ENCODE assay signal across 8 cellular contexts in the genomic region with DNA sequence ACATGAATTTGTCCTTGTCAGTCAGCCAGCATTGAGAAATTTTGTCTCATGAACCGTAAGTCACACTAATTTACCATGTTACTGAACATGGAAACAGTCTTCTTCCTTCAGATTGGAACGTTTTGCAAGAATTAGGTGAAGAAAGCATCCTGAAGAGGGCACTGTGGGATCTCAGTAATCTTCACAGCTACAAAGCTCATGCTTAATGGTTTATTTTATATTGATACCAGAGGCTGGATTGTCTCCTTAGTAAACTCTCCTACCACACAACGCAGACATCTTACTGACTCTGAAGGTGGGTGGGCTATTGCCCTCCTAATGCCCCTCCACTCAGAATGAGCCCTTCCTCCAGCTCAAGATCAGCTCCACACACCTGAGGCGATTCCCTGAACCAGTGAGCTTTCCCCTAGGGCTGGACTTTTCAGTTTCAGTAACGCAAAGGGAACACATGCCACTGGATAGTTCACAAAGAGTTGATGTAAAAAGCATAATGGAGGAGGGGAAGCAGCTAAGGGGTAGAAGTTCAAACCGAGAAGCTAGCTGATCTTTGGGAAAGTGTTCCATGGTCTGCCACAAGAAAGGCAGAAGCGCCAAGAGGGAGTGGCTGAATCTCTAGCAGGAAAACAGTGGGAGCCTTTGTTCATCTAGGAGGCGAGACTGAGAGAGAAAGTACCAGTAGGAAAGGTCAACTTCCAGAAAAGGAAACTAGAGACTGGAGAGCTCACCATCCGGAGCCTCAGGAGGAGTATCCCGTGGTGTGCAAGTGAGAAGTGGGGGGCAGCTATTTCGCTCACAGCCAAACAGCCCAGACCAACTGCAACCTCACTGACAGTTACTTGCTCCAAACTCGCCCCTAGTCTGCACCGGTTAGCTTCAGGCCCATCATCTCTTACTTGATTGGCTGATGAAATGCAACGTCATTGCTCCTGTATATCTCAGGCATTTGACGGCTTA. TPM values are rescaled to one million over a fixed set of nuclear protein-coding genes. Genes with fewer than 3 reads are reported as not detected.
DNase-seq lines count a peak whose midpoint lies in the region; ATAC-seq and TF ChIP-seq lines count a peak whose summit lies in the region.

A gene (minus strand): TSS at position 849 of the 954 bp plus-strand sequence. CDS start 7,425 bp downstream, outside the sequence.

- intact Hi-C loops in mammary epithelial cell (cut with micrococcal nuclease), result loop anchor here (1.0 to 5.0 kb wide), 6 partner anchors 34 to 349 kb away; a partner anchor contains a TSS

- H3K4me2 ChIP-seq in mammary epithelial cell (ENCODE audit: insufficient read depth, low read depth, low read length), result peak within 1 kb of the TSS; percentile 63

- H4K20me1 ChIP-seq in mammary epithelial cell (ENCODE audit: insufficient read depth, low read length), result no peaks in the 10 kb centered on the region

- H2AFZ ChIP-seq in mammary epithelial cell (ENCODE audit: low read depth, low read length), result peak within 1 kb of the TSS; percentile 92

- 1% methylated on average over 13 of the region's 15 CpGs for WGBS in mammary epithelial cell (ENCODE audit: low coverage, missing lambda C conversion rate)

- H3K36me3 ChIP-seq in mammary epithelial cell (ENCODE audit: insufficient read depth, low read length), result no peaks in the 10 kb centered on the region

- H3K27ac ChIP-seq in mammary epithelial cell (ENCODE audit: insufficient read depth, low read depth, low read length), result peak within 1 kb of the TSS; percentile 63

- no peaks in the 10 kb centered on the region for H3K79me2 ChIP-seq in mammary epithelial cell (ENCODE audit: insufficient read depth, low read length)

- H3K9ac ChIP-seq in mammary epithelial cell (ENCODE audit: insufficient read depth, low read length), result peak within 1 kb of the TSS; percentile 68

- ATAC-seq in GM21447 (IDR thresholded peaks at IDR 0.05; ENCODE audit: unreplicated experiment) (peak; percentile 39), HG02938 (IDR thresholded peaks at IDR 0.05; ENCODE audit: unreplicated experiment) (no peak)

- H3K9me3 ChIP-seq in mammary epithelial cell (replicated peaks; ENCODE audit: insufficient read depth, low read length), result no peaks in the 10 kb centered on the region

- peak; percentile 76 for DNase-seq in DMS53 treated with DMSO at 0.1 percent for 48 hours (lab: John Stamatoyannopoulos, UW; ENCODE audit: unreplicated experiment)
- peak; percentile 88 to 89 for DNase-seq in Kasumi-1 (lab: John Stamatoyannopoulos, UW)
- DNase-seq in SHP77 treated with DMSO at 0.1 percent for 48 hours (lab: John Stamatoyannopoulos, UW), result peak; percentile 49
- DNase-seq in mammary epithelial cell, result peak; percentile 81
- DNase-seq in iPS-NIHi11 (ENCODE audit: low spot score), result peak; percentile 43
- DNase-seq in skeletal muscle cell (ENCODE audit: low read depth), result peak; percentile 25

- H3K4me3 ChIP-seq in mammary epithelial cell (replicated peaks in 1 of 3; ENCODE audit: insufficient read depth in 1 of 3, low read depth in 2 of 3, low read length in 3 of 3), result peak within 1 kb of the TSS; percentile 38 to 49 (median 47)
- H3K4me3 ChIP-seq in skeletal muscle cell (ENCODE audit: low read depth, low read length), result peak within 1 kb of the TSS; percentile 27

- BruUV-seq in mammary epithelial cell (replicated peaks; lab: Mats Ljungman, UMichigan), result no TSS peak

- peak; percentile 62 to 73 for TF ChIP-seq CTCF in mammary epithelial cell (conservative IDR thresholded peaks at IDR 0.05 in 1 of 2, IDR thresholded peaks at IDR 0.05 in 1 of 2; ENCODE audit: extremely low read depth in 1 of 2, insufficient read depth in 1 of 2, low read depth in 1 of 2, low read length in 2 of 2)

- in situ Hi-C loops in mammary epithelial cell (cut with MboI; ENCODE audit: low sequenced_read_pairs in 2 of 2), result loop anchor here (10.0 to 25.0 kb wide), 3 partner anchors 179 to 231 kb away; no protein-coding TSS in a partner anchor

- H3K4me1 ChIP-seq in mammary epithelial cell (ENCODE audit: insufficient read depth, low read length), result peaks cover 6% of the 10 kb centered on the region

- dilution Hi-C loops in mammary epithelial cell (cut with HindIII; ENCODE audit: low sequenced_read_pairs), result no loop called here

- H3K27me3 ChIP-seq in mammary epithelial cell (ENCODE audit: insufficient read depth, low read length), result no peaks in the 10 kb centered on the region

- CTCF ChIA-PET in mammary epithelial cell (lab: Charles Lee; ENCODE audit: low non-redundant PET), result interaction anchor here (0.5 to 1.3 kb wide), 9 partner anchors 12 to 940 kb away, joined by 3 to 7 read pairs (median 4); no protein-coding TSS in a partner anchor

RNA-seq across cellular contexts. Expression of the gene that starts here (rescaled TPM):
- 1 to 10 TPM in 1 of 2 donors, under 1 TPM in 1; 0.47 to 1.7 TPM for total RNA-seq in mammary epithelial cell
- not detected for polyA plus RNA-seq in mammary epithelial cell
- polyA minus RNA-seq in mammary epithelial cell, result not detected

Comparison
In these comparisons a context has a peak if more than half of its experiments do, and no peak if none do; other contexts are left out.
1. DNase-seq: peak in every context shown above with its lines; median percentile 88 in Kasumi-1; 81 in mammary epithelial cell; 76 in DMS53 treated with DMSO at 0.1 percent for 48 hours; 49 in SHP77 treated with DMSO at 0.1 percent for 48 hours; 43 in iPS-NIHi11; 25 in skeletal muscle cell.